ENCODE assay signal across 8 cellular contexts in genomic region chr7:50416509-50417299, GRCh38. TPM values are rescaled to one million over a fixed set of nuclear protein-coding genes. Genes with fewer than 3 reads are reported as not detected.
DNase-seq lines count a peak whose midpoint lies in the region; ATAC-seq, FAIRE-seq and TF ChIP-seq lines count a peak whose summit lies in the region.

No MANE protein-coding gene starts in this region.

- no peaks in the 10 kb centered on the region for H3K36me3 Mint-ChIP-seq in endothelial cell (ENCODE audit: low read depth, unreplicated experiment)

- no peak overlapping the region for H3K27ac ChIP-seq in uterus

- TF ChIP-seq POLR2A in GM12891 (IDR thresholded peaks at IDR 0.05; ENCODE audit: low read depth, low read length) (no peak), uterus (IDR thresholded peaks at IDR 0.05) (no peak)

- no peaks in the 10 kb centered on the region for H3K9me3 ChIP-seq in uterus

- H3K27me3 ChIP-seq in uterus = no peaks in the 10 kb centered on the region

- TF ChIP-seq CTCF in endothelial cell (IDR thresholded peaks at IDR 0.05; ENCODE audit: unreplicated experiment) (peak; percentile 9), uterus (IDR thresholded peaks at IDR 0.05) (no peak)

- FAIRE-seq in GM12891 (lab: Jason Lieb, UNC) = peak; percentile 97
- no peak for FAIRE-seq in frontal cortex (lab: Jason Lieb, UNC)

- peaks cover 10% of the 10 kb centered on the region for H3K4me1 Mint-ChIP-seq in endothelial cell (ENCODE audit: unreplicated experiment)

- H3K4me3 ChIP-seq in uterus = no peak overlapping the region

- no peak overlapping the region for H3K27ac Mint-ChIP-seq in endothelial cell (ENCODE audit: unreplicated experiment)

- H3K27me3 Mint-ChIP-seq in endothelial cell (ENCODE audit: unreplicated experiment) = peaks cover 2% of the 10 kb centered on the region

- no peaks in the 10 kb centered on the region for H3K4me1 ChIP-seq in uterus

- intact Hi-C loops in uterus (cut with DNase I; ENCODE audit: low total_unique reads) = no loop called here

- ATAC-seq in GM21447 (IDR thresholded peaks at IDR 0.05; ENCODE audit: unreplicated experiment) (peak; percentile 83), HG03565 (IDR thresholded peaks at IDR 0.05; ENCODE audit: unreplicated experiment) (peak; percentile 80)

- no peak for DNase-seq in GM12891 (ENCODE audit: insufficient read length, low spot score)
- DNase-seq in endothelial cell (ENCODE audit: low spot score) = no peak
- no peak for DNase-seq in frontal cortex (ENCODE audit: low spot score in 2 of 2)
- no peak for DNase-seq in NCI-H1694 (lab: John Stamatoyannopoulos, UW)
- DNase-seq in uterus = no peak
- DNase-seq in SHP77 treated with DMSO at 0.1 percent for 48 hours (lab: John Stamatoyannopoulos, UW) = no peak

- no peaks in the 10 kb centered on the region for H3K36me3 ChIP-seq in uterus

- H3K4me3 Mint-ChIP-seq in endothelial cell (ENCODE audit: unreplicated experiment) = no peak overlapping the region

- H3K9me3 Mint-ChIP-seq in endothelial cell (ENCODE audit: unreplicated experiment) = no peaks in the 10 kb centered on the region

TF ChIP-seq in GM12891, 5 proteins besides CTCF, POLR2A, EP300 and RAD21:
- TF ChIP-seq POU2F2 (IDR thresholded peaks at IDR 0.05; ENCODE audit: low read depth, low read length) (no peak), PAX5 (IDR thresholded peaks at IDR 0.05; ENCODE audit: insufficient read depth, low read length, severe bottlenecking) (no peak), SPI1 (IDR thresholded peaks at IDR 0.05; ENCODE audit: low read depth, low read length) (peak; percentile 99), TAF1 (IDR thresholded peaks at IDR 0.05; ENCODE audit: low read depth, low read length) (no peak)

RNA-seq across cellular contexts. Expression of gene FIGNL1, which starts 33.4 kb away (rescaled TPM):
- polyA plus RNA-seq in GM12891 (2012; ENCODE audit: low read depth, missing spikeins) = 9.0 TPM
- total RNA-seq in endothelial cell (ENCODE audit: unreplicated experiment) (18.4 TPM), frontal cortex (42.4 TPM), uterus (10 to 100 TPM; 14.2 to 48.2 (median 16.4) TPM)
